Comparison of ENCODE assay signal across 2 cellular contexts in genomic region chr2:71452565-71452964, GRCh38.
TF ChIP-seq lines count a peak whose summit lies in the region.

No MANE protein-coding gene starts in this region.

TF ChIP-seq in A549, 52 proteins besides CTCF, POLR2A, EP300 and RAD21 (continued from another document):
- TF ChIP-seq BHLHE40 (IDR thresholded peaks at IDR 0.05; ENCODE audit: low read depth, low read length) (no peak), ELK1 (IDR thresholded peaks at IDR 0.05; ENCODE audit: low read depth, low read length) (no peak), MYC (IDR thresholded peaks at IDR 0.05; ENCODE audit: borderline replicate concordance, low read length) (no peak), JUNB (IDR thresholded peaks at IDR 0.05) (no peak), CHD4 (IDR thresholded peaks at IDR 0.05; ENCODE audit: borderline replicate concordance) (no peak), POLR2AphosphoS2 (conservative IDR thresholded peaks at IDR 0.05; ENCODE audit: low read length) (no peak), FOSL2 (IDR thresholded peaks at IDR 0.05) (no peak), FOSL2 (CRISPR knock-in tag; IDR thresholded peaks at IDR 0.05) (no peak), SREBF2 (IDR thresholded peaks at IDR 0.05) (no peak), PBX3 (IDR thresholded peaks at IDR 0.05) (no peak), CBX2 (IDR thresholded peaks at IDR 0.05; ENCODE audit: borderline replicate concordance, low read depth) (no peak), TFCP2L1 (CRISPR knock-in tag; IDR thresholded peaks at IDR 0.05) (no peak)
TF ChIP-seq in A549: peak in this region for 0.

TF ChIP-seq in H1, 55 proteins besides CTCF, POLR2A, EP300 and RAD21 (continued from another document):
- no peak for TF ChIP-seq KDM5A (IDR thresholded peaks at IDR 0.05; ENCODE audit: low read length)
- TF ChIP-seq EGR1 (IDR thresholded peaks at IDR 0.05; ENCODE audit: borderline replicate concordance, low read depth, low read length) = 0 out of 2 replicates have a peak, but pooled peaks have one; percentile 22
- peak; percentile 43; the same call in 1 of the 2 replicates for TF ChIP-seq JUND (IDR thresholded peaks at IDR 0.05; ENCODE audit: low read length)
